Comparison of ENCODE assay signal across 9 cellular contexts in the genomic region with DNA sequence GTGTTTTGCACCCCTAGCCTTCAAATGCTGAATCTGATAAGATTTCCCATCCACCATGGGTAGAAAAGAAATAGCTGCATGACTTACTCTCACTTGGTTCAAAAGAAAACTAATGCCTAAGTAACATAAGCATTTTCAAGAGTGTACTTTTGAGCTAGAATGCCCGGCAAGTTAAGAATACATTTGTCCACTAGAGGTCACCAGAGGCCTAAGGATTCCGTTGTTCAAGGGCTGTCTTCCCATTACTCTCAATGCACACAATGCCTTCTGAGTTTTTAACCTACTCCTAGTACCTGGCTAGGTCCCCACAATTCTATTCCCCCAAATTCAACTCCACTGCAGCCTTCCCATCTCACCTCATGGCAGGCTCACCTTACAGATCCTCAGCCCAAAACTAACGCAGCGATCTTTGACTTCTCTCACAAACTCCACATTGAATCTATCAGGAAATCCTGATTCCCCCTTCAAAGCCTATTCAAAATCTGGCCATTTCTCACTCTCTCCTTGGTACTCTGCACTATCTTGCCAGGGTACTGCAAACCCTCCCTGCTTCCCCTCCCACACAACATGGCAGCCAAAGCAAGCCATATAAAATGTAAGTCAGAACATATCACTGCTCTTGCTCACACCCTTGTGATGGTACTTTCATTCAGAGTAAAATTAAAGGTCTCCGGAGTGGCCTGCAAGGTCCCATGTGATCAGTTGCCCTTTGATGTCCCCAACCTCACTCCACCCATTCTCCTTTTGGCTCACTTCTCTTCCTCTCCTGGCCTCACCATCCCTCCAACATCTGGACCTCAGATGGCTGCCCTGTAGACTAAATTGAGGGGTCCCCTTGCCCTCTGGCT. TPM values are rescaled to one million over a fixed set of nuclear protein-coding genes. Genes with fewer than 3 reads are reported as not detected.
A peak's percentile ranks its signal among the peaks of the same experiment; 100 is the strongest.
DNase-seq lines count a peak whose midpoint lies in the region; ATAC-seq and TF ChIP-seq lines count a peak whose summit lies in the region.
"Had no signal": no experiment of that assay in that cellular context is flagged by ENCODE, and none has a peak within 500 bp of the region (broad histone marks: within the 10 kb centered on the region; RNA-seq: fewer than 3 reads in every experiment).

No MANE protein-coding gene starts in this region.

- no peak for TF ChIP-seq POLR2A in upper lobe of left lung (IDR thresholded peaks at IDR 0.05)

- TF ChIP-seq CTCF in epithelial cell of proximal tubule (conservative IDR thresholded peaks at IDR 0.05; ENCODE audit: low read depth, low read length), result peak; percentile 81
- peak; percentile 57 to 80 (median 67) for TF ChIP-seq CTCF in upper lobe of left lung (IDR thresholded peaks at IDR 0.05)

- POLR2A ChIA-PET in naive thymus-derived CD4-positive, alpha-beta T cell (lab: Charles Lee), result interaction anchor here (0.7 to 1.7 kb wide), 3 partner anchors 10 to 201 kb away, joined by 4 to 6 read pairs (median 6); no protein-coding TSS in a partner anchor

- H3K27ac Mint-ChIP-seq in activated CD4-positive, alpha-beta T cell treated with anti-CD3 and anti-CD28 coated beads, Interleukin-2, amount 10 ng/mL, durations not matched to agents 24 days and 14 days, result peak overlapping the region; percentile 6
- H3K27ac Mint-ChIP-seq in naive thymus-derived CD4-positive, alpha-beta T cell, result no peak overlapping the region

- no peak overlapping the region for H3K4me3 Mint-ChIP-seq in activated CD4-positive, alpha-beta T cell treated with anti-CD3 and anti-CD28 coated beads, Interleukin-2, amount 10 ng/mL, durations not matched to agents 24 days and 14 days
- H3K4me3 Mint-ChIP-seq in naive thymus-derived CD4-positive, alpha-beta T cell, result no peak overlapping the region
- H3K4me3 Mint-ChIP-seq: activated naive CD8-positive, alpha-beta T cell had no signal

- DNase-seq in DMS53 treated with DMSO at 0.1 percent for 48 hours (lab: John Stamatoyannopoulos, UW; ENCODE audit: unreplicated experiment), result peak; percentile 38
- peak; percentile 61 for DNase-seq in NCI-H526 treated with DMSO at 0.1 percent for 48 hours (lab: John Stamatoyannopoulos, UW)
- peak; percentile 91 for DNase-seq in activated CD4-positive, alpha-beta T cell treated with anti-CD3 and anti-CD28 coated beads, Interleukin-2, amount 10 ng/mL, durations not matched to agents 24 days and 14 days
- DNase-seq in epithelial cell of proximal tubule (ENCODE audit: low read depth), result no peak
- DNase-seq in naive thymus-derived CD4-positive, alpha-beta T cell, result peak in 8 of 9 donors; percentile 34 to 77 (median 71)
- peak in 1 of 2 donors; percentile 26 for DNase-seq in upper lobe of left lung

- peaks cover 12% of the 10 kb centered on the region for H3K4me1 Mint-ChIP-seq in activated CD4-positive, alpha-beta T cell treated with anti-CD3 and anti-CD28 coated beads, Interleukin-2, amount 10 ng/mL, durations not matched to agents 24 days and 14 days
- peaks cover under 1 to 13% (median 7%) of the 10 kb centered on the region in 7 donors for H3K4me1 Mint-ChIP-seq in naive thymus-derived CD4-positive, alpha-beta T cell

- intact Hi-C loops in activated CD4-positive, alpha-beta T cell treated with anti-CD3 and anti-CD28 coated beads, Interleukin-2, amount 10 ng/mL, durations not matched to agents 24 days and 14 days (cut with micrococcal nuclease), result loop anchor here (1.0 to 10.0 kb wide), 7 partner anchors 13 to 908 kb away; partner anchors contain the start of genes FBXO4, OXCT1 and RIMOC1
- intact Hi-C loops in naive thymus-derived CD4-positive, alpha-beta T cell (cut with micrococcal nuclease), result loop anchor here (1.0 to 5.0 kb wide), 10 partner anchors 10 to 1032 kb away; partner anchors contain the start of genes FBXO4 (in 2 of the 2), RIMOC1 (in 2 of the 2) and OXCT1 (in 1 of the 2)

- peak overlapping the region; percentile 1 for H3K27ac ChIP-seq in naive thymus-derived CD4-positive, alpha-beta T cell (ENCODE audit: low read depth, low read length)
- H3K27ac ChIP-seq in upper lobe of left lung, result no peak overlapping the region

- 50 to 53% methylated on average over 5 of the region's 5 CpGs for WGBS in upper lobe of left lung, 2 donors

- no peaks in the 10 kb centered on the region for H3K27me3 ChIP-seq in naive thymus-derived CD4-positive, alpha-beta T cell (ENCODE audit: control insufficient read depth in 2 of 2, insufficient read depth in 2 of 2, low read length in 2 of 2)
- H3K27me3 ChIP-seq in upper lobe of left lung, result no peaks in the 10 kb centered on the region

- H3K4me3 ChIP-seq in epithelial cell of proximal tubule (ENCODE audit: low read depth, low read length), result no peak overlapping the region
- H3K4me3 ChIP-seq in naive thymus-derived CD4-positive, alpha-beta T cell (ENCODE audit: low read length), result no peak overlapping the region
- no peak overlapping the region for H3K4me3 ChIP-seq in upper lobe of left lung

- H3K4me1 ChIP-seq in naive thymus-derived CD4-positive, alpha-beta T cell (ENCODE audit: control insufficient read depth in 2 of 2, insufficient read depth in 2 of 2, low read length in 2 of 2), result no peaks in the 10 kb centered on the region
- no peaks in the 10 kb centered on the region for H3K4me1 ChIP-seq in upper lobe of left lung

- ATAC-seq in GM21381 (IDR thresholded peaks at IDR 0.05; ENCODE audit: unreplicated experiment), result peak; percentile 89
- peak; percentile 74 for ATAC-seq in HG03575 (IDR thresholded peaks at IDR 0.05; ENCODE audit: extremely low read depth, insufficient number of reproducible peaks, low FRiP score, unreplicated experiment)
- ATAC-seq in naive thymus-derived CD4-positive, alpha-beta T cell, result peak; percentile 93
- ATAC-seq in upper lobe of left lung (ENCODE audit: low FRiP score in 2 of 2), result peak; percentile 76 to 92

- peaks cover 20 to 67% (median 22%) of the 10 kb centered on the region in 3 experiments for H3K36me3 ChIP-seq in naive thymus-derived CD4-positive, alpha-beta T cell (ENCODE audit: control insufficient read depth in 2 of 3, insufficient read depth in 3 of 3, low read length in 3 of 3)
- peaks cover 0 to 41% (median 11%) of the 10 kb centered on the region in 4 donors for H3K36me3 ChIP-seq in upper lobe of left lung

- no peaks in the 10 kb centered on the region for H3K27me3 Mint-ChIP-seq in activated CD4-positive, alpha-beta T cell treated with anti-CD3 and anti-CD28 coated beads, Interleukin-2, amount 10 ng/mL, durations not matched to agents 24 days and 14 days
- H3K27me3 Mint-ChIP-seq in naive thymus-derived CD4-positive, alpha-beta T cell, result no peaks in the 10 kb centered on the region
- H3K27me3 Mint-ChIP-seq: activated naive CD8-positive, alpha-beta T cell had no signal

- TF ChIP-seq EP300 in upper lobe of left lung (IDR thresholded peaks at IDR 0.05), result no peak

- H3K36me3 Mint-ChIP-seq in activated CD4-positive, alpha-beta T cell treated with anti-CD3 and anti-CD28 coated beads, Interleukin-2, amount 10 ng/mL, durations not matched to agents 24 days and 14 days (ENCODE audit: low read depth), result peaks cover 42% of the 10 kb centered on the region
- peaks cover 4 to 28% (median 11%) of the 10 kb centered on the region in 5 donors for H3K36me3 Mint-ChIP-seq in naive thymus-derived CD4-positive, alpha-beta T cell

- CTCF ChIA-PET in naive thymus-derived CD4-positive, alpha-beta T cell (lab: Charles Lee), result interaction anchor here (0.6 to 8.3 kb wide), 11 partner anchors 10 to 1035 kb away, joined by 3 to 112 read pairs (median 4); no protein-coding TSS in a partner anchor

- no peaks in the 10 kb centered on the region for H3K9me3 ChIP-seq in naive thymus-derived CD4-positive, alpha-beta T cell (ENCODE audit: control insufficient read depth in 2 of 3, low read length in 3 of 3)
- H3K9me3 ChIP-seq in upper lobe of left lung, result no peaks in the 10 kb centered on the region

- no peaks in the 10 kb centered on the region for H3K9me3 Mint-ChIP-seq in activated CD4-positive, alpha-beta T cell treated with anti-CD3 and anti-CD28 coated beads, Interleukin-2, amount 10 ng/mL, durations not matched to agents 24 days and 14 days
- no peaks in the 10 kb centered on the region for H3K9me3 Mint-ChIP-seq in naive thymus-derived CD4-positive, alpha-beta T cell

RNA-seq across cellular contexts. Expression of gene OXCT1, which starts 13.4 kb away (rescaled TPM):
- total RNA-seq in activated CD4-positive, alpha-beta T cell treated with anti-CD3 and anti-CD28 coated beads, Interleukin-2, amount 10 ng/mL, durations not matched to agents 24 days and 14 days, result 92.6 and 93.4 TPM in 2 replicates
- 22.0 and 29.2 TPM in 2 replicates for total RNA-seq in epithelial cell of proximal tubule
- 10 to 100 TPM; 18.6 to 53.1 (median 30.0) TPM for total RNA-seq in naive thymus-derived CD4-positive, alpha-beta T cell
- 10 to 100 TPM; 26.1 to 32.4 TPM for polyA plus RNA-seq in naive thymus-derived CD4-positive, alpha-beta T cell
- 10 to 100 TPM in 4 of 6 donors, 1 to 10 TPM in 2; 6.4 to 16.3 (median 12.1) TPM for total RNA-seq in upper lobe of left lung

RNA-seq across cellular contexts. Expression of gene RIMOC1, which starts 47.3 kb away (rescaled TPM):
- total RNA-seq in activated CD4-positive, alpha-beta T cell treated with anti-CD3 and anti-CD28 coated beads, Interleukin-2, amount 10 ng/mL, durations not matched to agents 24 days and 14 days, result 29.6 and 31.7 TPM in 2 replicates
- 13.5 and 14.8 TPM in 2 replicates for total RNA-seq in epithelial cell of proximal tubule
- 10 to 100 TPM; 13.8 to 40.6 (median 27.5) TPM for total RNA-seq in naive thymus-derived CD4-positive, alpha-beta T cell
- 10 to 100 TPM; 10.8 to 14.6 TPM for polyA plus RNA-seq in naive thymus-derived CD4-positive, alpha-beta T cell
- total RNA-seq in upper lobe of left lung, result 10 to 100 TPM in 4 of 6 donors, 1 to 10 TPM in 2; 4.4 to 24.8 (median 17.1) TPM
